ENCODE assay signal across 1 cellular context in the genomic region with DNA sequence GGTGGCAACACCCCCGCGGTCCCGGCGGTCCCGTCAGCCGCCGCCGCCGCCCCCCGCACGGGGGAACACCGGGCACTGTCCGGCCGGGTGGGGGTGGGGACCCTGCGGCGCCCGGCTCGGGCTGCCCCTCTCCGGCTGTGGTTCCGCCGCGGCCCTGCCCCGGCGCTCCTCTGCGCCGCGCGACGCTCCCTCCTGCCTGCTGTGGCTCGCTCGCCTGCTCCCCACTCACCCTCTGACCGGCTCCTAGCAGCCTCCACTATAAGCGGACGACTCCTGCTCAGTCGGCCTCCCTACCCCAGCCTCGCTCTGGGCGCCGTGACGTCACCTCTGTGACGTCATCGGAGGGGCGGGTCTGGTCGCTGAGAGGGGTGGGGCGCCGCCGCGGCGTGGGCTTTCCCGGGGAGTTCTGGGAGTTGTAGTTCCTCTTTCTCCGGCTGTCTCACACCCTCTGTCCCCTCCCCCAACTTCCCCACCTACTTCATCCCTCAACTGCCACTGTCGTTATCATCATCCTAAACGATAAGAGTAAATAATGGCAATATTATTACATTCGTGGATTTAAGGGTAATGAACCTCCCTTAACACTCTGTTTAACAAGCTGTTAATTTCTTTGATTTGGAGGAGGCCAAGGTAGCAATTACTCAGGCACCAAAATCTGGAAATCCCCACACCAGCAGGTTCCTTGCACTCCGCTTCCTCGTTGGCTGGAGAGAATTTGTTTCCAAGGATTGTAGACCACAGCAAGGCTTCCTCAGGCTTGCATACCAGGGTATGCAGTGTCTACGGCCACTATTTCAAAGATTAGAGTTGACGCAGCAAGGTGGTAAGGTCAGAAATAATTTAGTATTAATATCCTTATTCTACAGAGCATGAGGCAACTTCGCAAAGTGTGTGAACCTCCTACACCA.
A peak's percentile ranks its signal among the peaks of the same experiment; 100 is the strongest.
TF ChIP-seq lines count a peak whose summit lies in the region.

A gene (minus strand): TSS at position 308 of the 908 bp plus-strand sequence. CDS start 405 bp downstream, outside the sequence.

TF ChIP-seq in K562, 482 proteins besides CTCF, POLR2A, EP300 and RAD21 (continued from another document and continues in another):
- TF ChIP-seq, protein P1, sequence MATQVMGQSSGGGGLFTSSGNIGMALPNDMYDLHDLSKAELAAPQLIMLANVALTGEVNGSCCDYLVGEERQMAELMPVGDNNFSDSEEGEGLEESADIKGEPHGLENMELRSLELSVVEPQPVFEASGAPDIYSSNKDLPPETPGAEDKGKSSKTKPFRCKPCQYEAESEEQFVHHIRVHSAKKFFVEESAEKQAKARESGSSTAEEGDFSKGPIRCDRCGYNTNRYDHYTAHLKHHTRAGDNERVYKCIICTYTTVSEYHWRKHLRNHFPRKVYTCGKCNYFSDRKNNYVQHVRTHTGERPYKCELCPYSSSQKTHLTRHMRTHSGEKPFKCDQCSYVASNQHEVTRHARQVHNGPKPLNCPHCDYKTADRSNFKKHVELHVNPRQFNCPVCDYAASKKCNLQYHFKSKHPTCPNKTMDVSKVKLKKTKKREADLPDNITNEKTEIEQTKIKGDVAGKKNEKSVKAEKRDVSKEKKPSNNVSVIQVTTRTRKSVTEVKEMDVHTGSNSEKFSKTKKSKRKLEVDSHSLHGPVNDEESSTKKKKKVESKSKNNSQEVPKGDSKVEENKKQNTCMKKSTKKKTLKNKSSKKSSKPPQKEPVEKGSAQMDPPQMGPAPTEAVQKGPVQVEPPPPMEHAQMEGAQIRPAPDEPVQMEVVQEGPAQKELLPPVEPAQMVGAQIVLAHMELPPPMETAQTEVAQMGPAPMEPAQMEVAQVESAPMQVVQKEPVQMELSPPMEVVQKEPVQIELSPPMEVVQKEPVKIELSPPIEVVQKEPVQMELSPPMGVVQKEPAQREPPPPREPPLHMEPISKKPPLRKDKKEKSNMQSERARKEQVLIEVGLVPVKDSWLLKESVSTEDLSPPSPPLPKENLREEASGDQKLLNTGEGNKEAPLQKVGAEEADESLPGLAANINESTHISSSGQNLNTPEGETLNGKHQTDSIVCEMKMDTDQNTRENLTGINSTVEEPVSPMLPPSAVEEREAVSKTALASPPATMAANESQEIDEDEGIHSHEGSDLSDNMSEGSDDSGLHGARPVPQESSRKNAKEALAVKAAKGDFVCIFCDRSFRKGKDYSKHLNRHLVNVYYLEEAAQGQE (CRISPR knock-in tag; IDR thresholded peaks at IDR 0.05; ENCODE audit: low read depth), result 0 out of 2 replicates have a peak, but pooled peaks have one; percentile 53
- TF ChIP-seq, protein P2, sequence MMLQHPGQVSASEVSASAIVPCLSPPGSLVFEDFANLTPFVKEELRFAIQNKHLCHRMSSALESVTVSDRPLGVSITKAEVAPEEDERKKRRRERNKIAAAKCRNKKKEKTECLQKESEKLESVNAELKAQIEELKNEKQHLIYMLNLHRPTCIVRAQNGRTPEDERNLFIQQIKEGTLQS (IDR thresholded peaks at IDR 0.05), result peak; percentile 100
- TF ChIP-seq, protein P2 (CRISPR knock-in tag; conservative IDR thresholded peaks at IDR 0.05), result peak; percentile 95
- TF ChIP-seq BHLHE40 (IDR thresholded peaks at IDR 0.05; ENCODE audit: low read length) (no peak), CHD2 (IDR thresholded peaks at IDR 0.05; ENCODE audit: low read depth, low read length) (peak; percentile 41; the same call in 1 of the 2 replicates), ATF1 (CRISPR knock-in tag; IDR thresholded peaks at IDR 0.05) (peak; percentile 95), ATF1 (tag; IDR thresholded peaks at IDR 0.05) (peak; percentile 100), PTTG1 (tag; IDR thresholded peaks at IDR 0.05; ENCODE audit: low read depth) (no peak), HDAC6 (IDR thresholded peaks at IDR 0.05; ENCODE audit: low read depth, low read length) (no peak), LEF1 (IDR thresholded peaks at IDR 0.05) (0 out of 2 replicates have a peak, but pooled peaks have one; percentile 21), EP400 (IDR thresholded peaks at IDR 0.05) (peak; percentile 39; the same call in 1 of the 2 replicates), HDAC3 (IDR thresholded peaks at IDR 0.05; ENCODE audit: borderline replicate concordance, partially characterized antibody) (no peak), NFE2 (IDR thresholded peaks at IDR 0.05; ENCODE audit: low read depth) (0 out of 2 replicates have a peak, but pooled peaks have one; percentile 3), TFAM (CRISPR knock-in tag; conservative IDR thresholded peaks at IDR 0.05) (no peak), RB1 (IDR thresholded peaks at IDR 0.05; ENCODE audit: low read depth) (peak; percentile 98), SRF (CRISPR knock-in tag; IDR thresholded peaks at IDR 0.05) (no peak; a peak in 1 of 4 replicates), ZEB2 (IDR thresholded peaks at IDR 0.05) (peak; percentile 64; the same call in 1 of the 2 replicates), NFIC (IDR thresholded peaks at IDR 0.05) (peak; percentile 50; the same call in 1 of the 2 replicates), RNF2 (IDR thresholded peaks at IDR 0.05) (peak; percentile 19; the same call in 1 of the 2 replicates), ZFPM2 (CRISPR knock-in tag; IDR thresholded peaks at IDR 0.05) (peak; percentile 66; the same call in 1 of the 2 replicates), ZKSCAN1 (IDR thresholded peaks at IDR 0.05; ENCODE audit: low read depth, low read length) (peak; percentile 65; the same call in 1 of the 2 replicates), SP1 (CRISPR knock-in tag; IDR thresholded peaks at IDR 0.05) (peak; percentile 94), SOX6 (IDR thresholded peaks at IDR 0.05) (peak; percentile 72), MTA3 (IDR thresholded peaks at IDR 0.05; ENCODE audit: borderline replicate concordance) (peak; percentile 98), TEAD1 (CRISPR knock-in tag; IDR thresholded peaks at IDR 0.05) (peak; percentile 17 to 94; a peak in 3 of 4 replicates)
- TF ChIP-seq, protein P3, sequence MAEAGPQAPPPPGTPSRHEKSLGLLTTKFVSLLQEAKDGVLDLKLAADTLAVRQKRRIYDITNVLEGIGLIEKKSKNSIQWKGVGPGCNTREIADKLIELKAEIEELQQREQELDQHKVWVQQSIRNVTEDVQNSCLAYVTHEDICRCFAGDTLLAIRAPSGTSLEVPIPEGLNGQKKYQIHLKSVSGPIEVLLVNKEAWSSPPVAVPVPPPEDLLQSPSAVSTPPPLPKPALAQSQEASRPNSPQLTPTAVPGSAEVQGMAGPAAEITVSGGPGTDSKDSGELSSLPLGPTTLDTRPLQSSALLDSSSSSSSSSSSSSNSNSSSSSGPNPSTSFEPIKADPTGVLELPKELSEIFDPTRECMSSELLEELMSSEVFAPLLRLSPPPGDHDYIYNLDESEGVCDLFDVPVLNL (CRISPR knock-in tag; IDR thresholded peaks at IDR 0.05; ENCODE audit: low read depth), result no peak
- TF ChIP-seq, protein P4, sequence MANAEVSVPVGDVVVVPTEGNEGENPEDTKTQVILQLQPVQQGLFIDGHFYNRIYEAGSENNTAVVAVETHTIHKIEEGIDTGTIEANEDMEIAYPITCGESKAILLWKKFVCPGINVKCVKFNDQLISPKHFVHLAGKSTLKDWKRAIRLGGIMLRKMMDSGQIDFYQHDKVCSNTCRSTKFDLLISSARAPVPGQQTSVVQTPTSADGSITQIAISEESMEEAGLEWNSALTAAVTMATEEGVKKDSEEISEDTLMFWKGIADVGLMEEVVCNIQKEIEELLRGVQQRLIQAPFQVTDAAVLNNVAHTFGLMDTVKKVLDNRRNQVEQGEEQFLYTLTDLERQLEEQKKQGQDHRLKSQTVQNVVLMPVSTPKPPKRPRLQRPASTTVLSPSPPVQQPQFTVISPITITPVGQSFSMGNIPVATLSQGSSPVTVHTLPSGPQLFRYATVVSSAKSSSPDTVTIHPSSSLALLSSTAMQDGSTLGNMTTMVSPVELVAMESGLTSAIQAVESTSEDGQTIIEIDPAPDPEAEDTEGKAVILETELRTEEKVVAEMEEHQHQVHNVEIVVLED (CRISPR knock-in tag; IDR thresholded peaks at IDR 0.05), result peak; percentile 94
- TF ChIP-seq, protein P5, sequence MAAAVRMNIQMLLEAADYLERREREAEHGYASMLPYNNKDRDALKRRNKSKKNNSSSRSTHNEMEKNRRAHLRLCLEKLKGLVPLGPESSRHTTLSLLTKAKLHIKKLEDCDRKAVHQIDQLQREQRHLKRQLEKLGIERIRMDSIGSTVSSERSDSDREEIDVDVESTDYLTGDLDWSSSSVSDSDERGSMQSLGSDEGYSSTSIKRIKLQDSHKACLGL (CRISPR knock-in tag; IDR thresholded peaks at IDR 0.05; ENCODE audit: borderline replicate concordance, poor library complexity, severe bottlenecking), result peak; percentile 20
- TF ChIP-seq, protein P6, sequence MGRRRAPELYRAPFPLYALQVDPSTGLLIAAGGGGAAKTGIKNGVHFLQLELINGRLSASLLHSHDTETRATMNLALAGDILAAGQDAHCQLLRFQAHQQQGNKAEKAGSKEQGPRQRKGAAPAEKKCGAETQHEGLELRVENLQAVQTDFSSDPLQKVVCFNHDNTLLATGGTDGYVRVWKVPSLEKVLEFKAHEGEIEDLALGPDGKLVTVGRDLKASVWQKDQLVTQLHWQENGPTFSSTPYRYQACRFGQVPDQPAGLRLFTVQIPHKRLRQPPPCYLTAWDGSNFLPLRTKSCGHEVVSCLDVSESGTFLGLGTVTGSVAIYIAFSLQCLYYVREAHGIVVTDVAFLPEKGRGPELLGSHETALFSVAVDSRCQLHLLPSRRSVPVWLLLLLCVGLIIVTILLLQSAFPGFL (CRISPR knock-in tag; IDR thresholded peaks at IDR 0.05), result no peak
- TF ChIP-seq, protein P7, sequence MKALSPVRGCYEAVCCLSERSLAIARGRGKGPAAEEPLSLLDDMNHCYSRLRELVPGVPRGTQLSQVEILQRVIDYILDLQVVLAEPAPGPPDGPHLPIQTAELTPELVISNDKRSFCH (CRISPR knock-in tag; IDR thresholded peaks at IDR 0.05), result no peak
- TF ChIP-seq, protein P7 (tag; IDR thresholded peaks at IDR 0.05), result peak; percentile 94
- TF ChIP-seq, protein P8, sequence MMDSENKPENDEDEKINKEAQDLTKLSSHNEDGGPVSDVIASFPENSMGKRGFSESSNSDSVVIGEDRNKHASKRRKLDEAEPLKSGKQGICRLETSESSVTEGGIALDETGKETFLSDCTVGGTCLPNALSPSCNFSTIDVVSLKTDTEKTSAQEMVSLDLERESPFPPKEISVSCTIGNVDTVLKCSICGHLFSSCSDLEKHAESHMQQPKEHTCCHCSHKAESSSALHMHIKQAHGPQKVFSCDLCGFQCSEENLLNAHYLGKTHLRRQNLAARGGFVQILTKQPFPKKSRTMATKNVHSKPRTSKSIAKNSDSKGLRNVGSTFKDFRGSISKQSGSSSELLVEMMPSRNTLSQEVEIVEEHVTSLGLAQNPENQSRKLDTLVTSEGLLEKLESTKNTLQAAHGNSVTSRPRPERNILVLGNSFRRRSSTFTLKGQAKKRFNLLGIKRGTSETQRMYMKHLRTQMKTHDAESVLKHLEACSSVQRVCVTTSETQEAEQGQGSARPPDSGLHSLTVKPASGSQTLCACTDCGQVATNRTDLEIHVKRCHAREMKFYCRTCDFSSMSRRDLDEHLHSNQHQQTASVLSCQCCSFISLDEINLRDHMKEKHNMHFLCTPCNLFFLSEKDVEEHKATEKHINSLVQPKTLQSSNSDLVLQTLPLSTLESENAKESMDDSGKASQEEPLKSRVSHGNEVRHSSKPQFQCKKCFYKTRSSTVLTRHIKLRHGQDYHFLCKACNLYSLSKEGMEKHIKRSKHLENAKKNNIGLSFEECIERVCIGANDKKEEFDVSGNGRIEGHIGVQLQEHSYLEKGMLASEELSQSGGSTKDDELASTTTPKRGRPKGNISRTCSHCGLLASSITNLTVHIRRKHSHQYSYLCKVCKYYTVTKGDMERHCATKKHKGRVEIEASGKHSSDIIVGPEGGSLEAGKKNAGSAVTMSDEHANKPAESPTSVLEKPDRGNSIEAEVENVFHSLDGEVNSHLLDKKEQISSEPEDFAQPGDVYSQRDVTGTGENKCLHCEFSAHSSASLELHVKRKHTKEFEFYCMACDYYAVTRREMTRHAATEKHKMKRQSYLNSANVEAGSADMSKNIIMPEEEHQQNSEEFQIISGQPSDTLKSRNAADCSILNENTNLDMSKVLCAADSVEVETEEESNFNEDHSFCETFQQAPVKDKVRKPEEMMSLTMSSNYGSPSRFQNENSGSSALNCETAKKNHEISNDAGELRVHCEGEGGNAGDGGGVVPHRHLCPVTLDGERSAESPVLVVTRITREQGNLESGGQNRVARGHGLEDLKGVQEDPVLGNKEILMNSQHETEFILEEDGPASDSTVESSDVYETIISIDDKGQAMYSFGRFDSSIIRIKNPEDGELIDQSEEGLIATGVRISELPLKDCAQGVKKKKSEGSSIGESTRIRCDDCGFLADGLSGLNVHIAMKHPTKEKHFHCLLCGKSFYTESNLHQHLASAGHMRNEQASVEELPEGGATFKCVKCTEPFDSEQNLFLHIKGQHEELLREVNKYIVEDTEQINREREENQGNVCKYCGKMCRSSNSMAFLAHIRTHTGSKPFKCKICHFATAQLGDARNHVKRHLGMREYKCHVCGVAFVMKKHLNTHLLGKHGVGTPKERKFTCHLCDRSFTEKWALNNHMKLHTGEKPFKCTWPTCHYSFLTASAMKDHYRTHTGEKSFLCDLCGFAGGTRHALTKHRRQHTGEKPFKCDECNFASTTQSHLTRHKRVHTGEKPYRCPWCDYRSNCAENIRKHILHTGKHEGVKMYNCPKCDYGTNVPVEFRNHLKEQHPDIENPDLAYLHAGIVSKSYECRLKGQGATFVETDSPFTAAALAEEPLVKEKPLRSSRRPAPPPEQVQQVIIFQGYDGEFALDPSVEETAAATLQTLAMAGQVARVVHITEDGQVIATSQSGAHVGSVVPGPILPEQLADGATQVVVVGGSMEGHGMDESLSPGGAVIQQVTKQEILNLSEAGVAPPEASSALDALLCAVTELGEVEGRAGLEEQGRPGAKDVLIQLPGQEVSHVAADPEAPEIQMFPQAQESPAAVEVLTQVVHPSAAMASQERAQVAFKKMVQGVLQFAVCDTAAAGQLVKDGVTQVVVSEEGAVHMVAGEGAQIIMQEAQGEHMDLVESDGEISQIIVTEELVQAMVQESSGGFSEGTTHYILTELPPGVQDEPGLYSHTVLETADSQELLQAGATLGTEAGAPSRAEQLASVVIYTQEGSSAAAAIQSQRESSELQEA (IDR thresholded peaks at IDR 0.05; ENCODE audit: low read depth), result no peak; the same call in 1 of the 2 replicates
- TF ChIP-seq, protein P9, sequence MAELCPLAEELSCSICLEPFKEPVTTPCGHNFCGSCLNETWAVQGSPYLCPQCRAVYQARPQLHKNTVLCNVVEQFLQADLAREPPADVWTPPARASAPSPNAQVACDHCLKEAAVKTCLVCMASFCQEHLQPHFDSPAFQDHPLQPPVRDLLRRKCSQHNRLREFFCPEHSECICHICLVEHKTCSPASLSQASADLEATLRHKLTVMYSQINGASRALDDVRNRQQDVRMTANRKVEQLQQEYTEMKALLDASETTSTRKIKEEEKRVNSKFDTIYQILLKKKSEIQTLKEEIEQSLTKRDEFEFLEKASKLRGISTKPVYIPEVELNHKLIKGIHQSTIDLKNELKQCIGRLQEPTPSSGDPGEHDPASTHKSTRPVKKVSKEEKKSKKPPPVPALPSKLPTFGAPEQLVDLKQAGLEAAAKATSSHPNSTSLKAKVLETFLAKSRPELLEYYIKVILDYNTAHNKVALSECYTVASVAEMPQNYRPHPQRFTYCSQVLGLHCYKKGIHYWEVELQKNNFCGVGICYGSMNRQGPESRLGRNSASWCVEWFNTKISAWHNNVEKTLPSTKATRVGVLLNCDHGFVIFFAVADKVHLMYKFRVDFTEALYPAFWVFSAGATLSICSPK (IDR thresholded peaks at IDR 0.05; ENCODE audit: borderline replicate concordance), result no peak
